9 cellular contexts compared by ENCODE assay signal in genomic region chr10:114026189-114027040, GRCh38. TPM values are rescaled to one million over a fixed set of nuclear protein-coding genes. Genes with fewer than 3 reads are reported as not detected.
DNase-seq lines count a peak whose midpoint lies in the region; ATAC-seq and TF ChIP-seq lines count a peak whose summit lies in the region.
"Had no signal": no experiment of that assay in that cellular context is flagged by ENCODE, and none has a peak within 500 bp of the region (broad histone marks: within the 10 kb centered on the region; RNA-seq: fewer than 3 reads in every experiment).

No MANE protein-coding gene starts in this region.

- no peaks in the 10 kb centered on the region for H3K36me3 ChIP-seq in PC-9 (ENCODE audit: low read depth)
- H3K36me3 ChIP-seq: WERI-Rb-1 had no signal

- H3K36me3 Mint-ChIP-seq in T-helper 17 cell (ENCODE audit: low read depth) = peaks cover 3% of the 10 kb centered on the region
- H3K36me3 Mint-ChIP-seq in activated T-cell treated with anti-CD3 and anti-CD28 coated beads, Interleukin-2, amount 50 U/mL, for 24 hours (ENCODE audit: low read depth) = no peaks in the 10 kb centered on the region

- intact Hi-C loops in PC-9 (cut with micrococcal nuclease; ENCODE audit: unreplicated experiment) = no loop called here

- no peaks in the 10 kb centered on the region for H3K27me3 ChIP-seq in PC-9 (ENCODE audit: insufficient read depth, low read depth)
- H3K27me3 ChIP-seq in foreskin keratinocyte = no peaks in the 10 kb centered on the region

- no peaks in the 10 kb centered on the region for H3K79me2 ChIP-seq in PC-9 (ENCODE audit: low read depth)

- CTCF ChIA-PET in PC-9 (lab: Charles Lee) = interaction anchor here (0.6 kb wide), 1 partner anchor 99 kb away, joined by 3 read pairs; no protein-coding TSS in a partner anchor

- ATAC-seq in GM21825 (IDR thresholded peaks at IDR 0.05; ENCODE audit: unreplicated experiment) = peak; percentile 40
- peak; percentile 88 for ATAC-seq in foreskin keratinocyte
- ATAC-seq in T-helper 17 cell = no peak

- no peak overlapping the region for H3K4me3 Mint-ChIP-seq in T-helper 17 cell
- no peak overlapping the region for H3K4me3 Mint-ChIP-seq in activated T-cell treated with anti-CD3 and anti-CD28 coated beads, Interleukin-2, amount 50 U/mL, for 24 hours

- H3K9me3 Mint-ChIP-seq in activated T-cell treated with anti-CD3 and anti-CD28 coated beads, Interleukin-2, amount 50 U/mL, for 24 hours = no peaks in the 10 kb centered on the region

- peaks cover 40% of the 10 kb centered on the region for H3K4me1 ChIP-seq in PC-9 (replicated peaks; ENCODE audit: insufficient read depth)
- H3K4me1 ChIP-seq in foreskin keratinocyte = peaks cover 41% of the 10 kb centered on the region

- H3K4me3 ChIP-seq in PC-9 = peak overlapping the region; percentile 35; the same call in 1 of the 2 replicates

- BruUV-seq in PC-9 (replicated peaks; lab: Mats Ljungman, UMichigan) = no TSS peak

- H3K9me2 ChIP-seq in PC-9 (ENCODE audit: insufficient read depth) = no peaks in the 10 kb centered on the region

- POLR2A ChIA-PET in PC-9 (lab: Charles Lee; ENCODE audit: unreplicated experiment) = no interaction called here

- H2AFZ ChIP-seq in PC-9 = no peak overlapping the region

- peaks cover 50% of the 10 kb centered on the region for H3K27me3 Mint-ChIP-seq in T-helper 17 cell
- peaks cover 17% of the 10 kb centered on the region for H3K27me3 Mint-ChIP-seq in activated T-cell treated with anti-CD3 and anti-CD28 coated beads, Interleukin-2, amount 50 U/mL, for 24 hours

- peaks cover 21% of the 10 kb centered on the region for H3F3A ChIP-seq in PC-9 (ENCODE audit: insufficient read depth, low read depth)

- H3K27ac ChIP-seq in PC-9 (peak overlapping the region; percentile 82), foreskin keratinocyte (peak overlapping the region; percentile 39)
- H3K27ac ChIP-seq: WERI-Rb-1 had no signal

- in situ Hi-C loops in ACHN (cut with HindIII; ENCODE audit: low pct_ligation_motif_present, low pct_unique_long_range_greater_than_20kb, low sequenced_read_pairs) (no loop called here), GM13976 (cut with MboI; ENCODE audit: low sequenced_read_pairs, unreplicated experiment) (no loop called here)

- no peak for TF ChIP-seq CTCF in PC-9 (conservative IDR thresholded peaks at IDR 0.05)
- TF ChIP-seq CTCF in foreskin keratinocyte (conservative IDR thresholded peaks at IDR 0.05) = no peak
- TF ChIP-seq CTCF in GM13976 (IDR thresholded peaks at IDR 0.05; ENCODE audit: borderline replicate concordance, control extremely low read depth, extremely low read depth, insufficient read depth, missing control alignments) = no peak

- H4K20me1 ChIP-seq in PC-9 (ENCODE audit: insufficient read depth) = no peaks in the 10 kb centered on the region

- peak overlapping the region; percentile 68 for H3K4me2 ChIP-seq in PC-9

- H3K27ac Mint-ChIP-seq in T-helper 17 cell = no peak overlapping the region
- no peak overlapping the region for H3K27ac Mint-ChIP-seq in activated T-cell treated with anti-CD3 and anti-CD28 coated beads, Interleukin-2, amount 50 U/mL, for 24 hours

- H3K4me1 Mint-ChIP-seq in T-helper 17 cell = peaks cover 23% of the 10 kb centered on the region
- peaks cover 14% of the 10 kb centered on the region for H3K4me1 Mint-ChIP-seq in activated T-cell treated with anti-CD3 and anti-CD28 coated beads, Interleukin-2, amount 50 U/mL, for 24 hours (ENCODE audit: low read depth)

- DNase-seq in ACHN (peak; percentile 86), PC-9 (peak; percentile 40 to 82), foreskin keratinocyte (peak; percentile 84 to 93), GM13976 (ENCODE audit: low spot score) (no peak), T-helper 17 cell (no peak), D341Med (ENCODE audit: low spot score) (no peak)
- DNase-seq in activated T-cell treated with anti-CD3 and anti-CD28 coated beads, Interleukin-2, amount 50 U/mL, for 24 hours = no peak
- DNase-seq: WERI-Rb-1 had no signal

- H3K9me3 ChIP-seq in PC-9 (ENCODE audit: insufficient read depth, low read depth) (no peaks in the 10 kb centered on the region), T-helper 17 cell (ENCODE audit: control insufficient read depth, low read length, poor library complexity, severe bottlenecking) (no peaks in the 10 kb centered on the region)

RNA-seq across cellular contexts. Expression of gene ADRB1, which starts 17.3 kb away (rescaled TPM):
- total RNA-seq in PC-9 (2021) = 0.45 and 0.48 TPM in 2 replicates
- 0.41 and 0.53 TPM in 2 replicates for total RNA-seq in foreskin keratinocyte
- 0.22 and 0.42 TPM in 2 replicates for polyA plus RNA-seq in foreskin keratinocyte
- total RNA-seq in T-helper 17 cell = under 1 TPM; 0.10 to 0.16 TPM

Comparison
In these comparisons a context has a peak if more than half of its experiments do, and no peak if none do; other contexts are left out.
1. DNase-seq: peak in ACHN (single experiment), PC-9 (2 of 2) and foreskin keratinocyte (2 of 2); none in GM13976 (single experiment), T-helper 17 cell (0 of 3), D341Med (single experiment) and activated T-cell treated with anti-CD3 and anti-CD28 coated beads, Interleukin-2, amount 50 U/mL, for 24 hours (single experiment).